In genomic region chr4:46992338-46992737, GRCh38 we compare ENCODE assay signal across 20 cellular contexts. TPM values are rescaled to one million over a fixed set of nuclear protein-coding genes. Genes with fewer than 3 reads are reported as not detected.
DNase-seq lines count a peak whose midpoint lies in the region; ATAC-seq and TF ChIP-seq lines count a peak whose summit lies in the region.
"Had no signal": no experiment of that assay in that cellular context is flagged by ENCODE, and none has a peak within 500 bp of the region (broad histone marks: within the 10 kb centered on the region; RNA-seq: fewer than 3 reads in every experiment).

No MANE protein-coding gene starts in this region.

- H3K9me3 ChIP-seq in BE2C (no peaks in the 10 kb centered on the region), H9 (ENCODE audit: control insufficient read depth, low read depth, low read length) (no peaks in the 10 kb centered on the region), SJCRH30 (replicated peaks) (no peaks in the 10 kb centered on the region)
- H3K9me3 ChIP-seq: pancreas, vagina had no signal

- H4K20me1 ChIP-seq in H9 (ENCODE audit: control insufficient read depth, insufficient read depth, insufficient read length), result no peaks in the 10 kb centered on the region

- H3K79me1 ChIP-seq in H9 (ENCODE audit: insufficient read depth, low read depth, low read length, poor library complexity, severe bottlenecking), result no peaks in the 10 kb centered on the region

- H3K36me3 Mint-ChIP-seq in H9 (ENCODE audit: insufficient read depth in 1 of 3, low read depth in 3 of 3) (no peaks in the 10 kb centered on the region; a peak in 1 of 7 replicates), nephron progenitor cell (ENCODE audit: low read depth) (no peaks in the 10 kb centered on the region)
- H3K36me3 Mint-ChIP-seq in effector memory CD8-positive, alpha-beta T cell (ENCODE audit: insufficient read depth), result no peaks in the 10 kb centered on the region

- H4K91ac ChIP-seq in H9 (ENCODE audit: insufficient read length, low read depth, low read length), result no peak overlapping the region

- H3K9ac ChIP-seq in H9 (ENCODE audit: extremely low read depth, insufficient read length, low read length), result no peak overlapping the region

- peaks cover 14 to 18% of the 10 kb centered on the region in 2 experiments for H3K4me1 Mint-ChIP-seq in H9
- H3K4me1 Mint-ChIP-seq in effector memory CD8-positive, alpha-beta T cell (ENCODE audit: low read depth in 2 of 2), result peaks cover 16 to 18% of the 10 kb centered on the region in 2 donors
- peaks cover 22% of the 10 kb centered on the region for H3K4me1 Mint-ChIP-seq in nephron progenitor cell

- H3K4me3 Mint-ChIP-seq in H9 (peak overlapping the region; percentile 72 to 90), nephron progenitor cell (peak overlapping the region; percentile 80)
- peak overlapping the region; percentile 61 to 68 for H3K4me3 Mint-ChIP-seq in effector memory CD8-positive, alpha-beta T cell

- H3K79me2 ChIP-seq in H9 (ENCODE audit: insufficient read depth, low read length), result no peaks in the 10 kb centered on the region

- no peak overlapping the region for H4K8ac ChIP-seq in H9 (replicated peaks; ENCODE audit: insufficient read length, low read depth, low read length)

- H3K23ac ChIP-seq in H9 (ENCODE audit: insufficient read length, low read depth, low read length), result no peak overlapping the region

- no peak overlapping the region for H3K56ac ChIP-seq in H9 (ENCODE audit: insufficient read length, low read depth, low read length)

- no peak overlapping the region for H3K18ac ChIP-seq in H9 (ENCODE audit: insufficient read length, low read depth, low read length)

- H3T11ph ChIP-seq in H9 (ENCODE audit: low read length), result no peak overlapping the region

- peaks cover 14% of the 10 kb centered on the region for H3K23me2 ChIP-seq in H9 (ENCODE audit: insufficient read length, low read depth, low read length, poor library complexity, severe bottlenecking)

- peak overlapping the region; percentile 91 for H3K4me2 ChIP-seq in H9 (ENCODE audit: insufficient read depth, insufficient read length, low read length)
- H3K4me2 ChIP-seq: PC-9 had no signal

- no peak overlapping the region for H2BK120ac ChIP-seq in H9 (ENCODE audit: low read depth, low read length, poor library complexity, severe bottlenecking)

- no peak overlapping the region for H2BK5ac ChIP-seq in H9 (ENCODE audit: insufficient read length, low read length)

- no peak overlapping the region for H2BK15ac ChIP-seq in H9 (ENCODE audit: low read depth, low read length)

- no peak overlapping the region for H4K5ac ChIP-seq in H9 (ENCODE audit: insufficient read length, low read depth, low read length)

- no peak overlapping the region for H2BK12ac ChIP-seq in H9 (ENCODE audit: insufficient read length, low read depth, low read length)

- no peak for TF ChIP-seq CTCF in BE2C (IDR thresholded peaks at IDR 0.05; ENCODE audit: low read depth, low read length)
- TF ChIP-seq CTCF in H9 (conservative IDR thresholded peaks at IDR 0.05), result no peak
- TF ChIP-seq CTCF in nephron progenitor cell (IDR thresholded peaks at IDR 0.05), result no peak

- H2AK5ac ChIP-seq in H9 (ENCODE audit: insufficient read length, low read length), result no peak overlapping the region

- no CpG with 5 or more reads among the region's 9 CpGs for WGBS in H9 (ENCODE audit: extremely low coverage, insufficient read length, low lambda C conversion rate)

- no peak overlapping the region for H3K4ac ChIP-seq in H9 (ENCODE audit: low read depth, low read length)

- H3K36me3 ChIP-seq in BE2C (no peaks in the 10 kb centered on the region), SJCRH30 (no peaks in the 10 kb centered on the region)
- H3K36me3 ChIP-seq: pancreas, vagina had no signal

- H3K27ac Mint-ChIP-seq in H9 (no peak overlapping the region; a peak in 1 of 7 replicates), nephron progenitor cell (peak overlapping the region; percentile 49)
- H3K27ac Mint-ChIP-seq in effector memory CD8-positive, alpha-beta T cell, result no peak overlapping the region

- H3K27me3 ChIP-seq in BE2C, result peaks cover 4% of the 10 kb centered on the region; the same call in 1 of the 2 replicates
- peaks cover 40% of the 10 kb centered on the region; the same call in 1 of the 2 replicates for H3K27me3 ChIP-seq in H9 (ENCODE audit: insufficient read depth, low read length)
- no peaks in the 10 kb centered on the region for H3K27me3 ChIP-seq in SJCRH30
- H3K27me3 ChIP-seq: vagina had no signal

- H3K9me3 Mint-ChIP-seq in H9 (no peaks in the 10 kb centered on the region), nephron progenitor cell (no peaks in the 10 kb centered on the region)
- H3K9me3 Mint-ChIP-seq in effector memory CD8-positive, alpha-beta T cell, result no peaks in the 10 kb centered on the region

- H3K14ac ChIP-seq in H9 (ENCODE audit: insufficient read depth, low read length), result no peak overlapping the region

- no peak overlapping the region for H2AFZ ChIP-seq in H9 (ENCODE audit: low read length)
- H2AFZ ChIP-seq: PC-9 had no signal

- no peaks in the 10 kb centered on the region for H3K4me1 ChIP-seq in BE2C
- peaks cover 3% of the 10 kb centered on the region; the same call in 1 of the 2 replicates for H3K4me1 ChIP-seq in H9 (ENCODE audit: insufficient read depth, low read length)
- no peaks in the 10 kb centered on the region for H3K4me1 ChIP-seq in SJCRH30
- H3K4me1 ChIP-seq: vagina had no signal

- no peak overlapping the region for H2BK20ac ChIP-seq in H9 (ENCODE audit: low read depth, low read length, poor library complexity, severe bottlenecking)

- H3K4me3 ChIP-seq in BE2C (ENCODE audit: low read depth, low read length) (peak overlapping the region; percentile 82; the same call in 1 of the 2 replicates), SJCRH30 (no peak overlapping the region)
- H3K4me3 ChIP-seq: pancreas, PC-9, vagina had no signal

- H3K27ac ChIP-seq in H9 (ENCODE audit: insufficient read length, low read depth, low read length) (no peak overlapping the region), SJCRH30 (no peak overlapping the region)
- H3K27ac ChIP-seq: pancreas, PC-9, vagina had no signal

- DNase-seq in BE2C, result no peak
- DNase-seq in H9, result no peak
- DNase-seq in effector memory CD8-positive, alpha-beta T cell, result no peak
- DNase-seq in nephron progenitor cell, result peak; percentile 5
- DNase-seq in SJCRH30, result no peak
- DNase-seq in DMS79 treated with DMSO at 0.1 percent for 48 hours (lab: John Stamatoyannopoulos, UW), result no peak
- no peak for DNase-seq in NCI-H1694 (lab: John Stamatoyannopoulos, UW)
- DNase-seq in cortex of kidney (lab: John Stamatoyannopoulos, UW), result no peak
- DNase-seq: activated CD4-positive, alpha-beta T cell treated with anti-CD3 and anti-CD28 coated beads for 1 hour; activated gamma-delta T cell treated with Interleukin-2 at 50 U/mL for 16 hours; left colon; NCI-H1436; NCI-H2171 treated with DMSO at 0.1 percent for 48 hours; NCI-H774; PC-9; stimulated activated CD4-positive, alpha-beta T cell treated with anti-CD3 and anti-CD28 coated beads, Interleukin-4, amount 100 ng/mL, for 1 hour had no signal

- ATAC-seq in effector memory CD8-positive, alpha-beta T cell (replicated peaks), result no peak
- ATAC-seq: left colon, pancreas had no signal

- H3K27me3 Mint-ChIP-seq in H9 (ENCODE audit: low read depth), result peaks cover 85% of the 10 kb centered on the region
- peaks cover 41 to 50% of the 10 kb centered on the region in 2 donors for H3K27me3 Mint-ChIP-seq in effector memory CD8-positive, alpha-beta T cell
- H3K27me3 Mint-ChIP-seq in nephron progenitor cell (ENCODE audit: low read depth, poor library complexity), result peaks cover 70% of the 10 kb centered on the region

RNA-seq across cellular contexts. Expression of gene GABRA4, which starts 1.0 kb away (rescaled TPM):
- 17.5 TPM for polyA plus RNA-seq in BE2C (2012; ENCODE audit: insufficient read depth, insufficient read length, low read depth)
- total RNA-seq in H9 (2021), result not detected in 2 replicates
- total RNA-seq in SJCRH30 (2014; rRNA removed; shearing (Covaris generic)), result not detected in 2 replicates
- total RNA-seq: fibroblast of villous mesenchyme, PC-9 had no signal

RNA-seq across cellular contexts. Expression of gene GABRB1, which starts 39.0 kb away (rescaled TPM):
- 7.2 TPM for polyA plus RNA-seq in BE2C (2012; ENCODE audit: insufficient read depth, insufficient read length, low read depth)
- total RNA-seq in H9 (2021), result 0.39 TPM in 1 of 2 replicates, not detected in the other
- not detected in 2 replicates for total RNA-seq in SJCRH30 (2014; rRNA removed; shearing (Covaris generic))
- total RNA-seq: fibroblast of villous mesenchyme, pancreas, PC-9, skeletal muscle tissue, vagina had no signal
